ENCODE assay signal across 27 cellular contexts in genomic region chr22:20472629-20473442, GRCh38. TPM values are rescaled to one million over a fixed set of nuclear protein-coding genes. Genes with fewer than 3 reads are reported as not detected.
A peak's percentile ranks its signal among the peaks of the same experiment; 100 is the strongest.
DNase-seq lines count a peak whose midpoint lies in the region; ATAC-seq, FAIRE-seq and TF ChIP-seq lines count a peak whose summit lies in the region.
"Had no signal": no experiment of that assay in that cellular context is flagged by ENCODE, and none has a peak within 500 bp of the region (broad histone marks: within the 10 kb centered on the region; RNA-seq: fewer than 3 reads in every experiment).

No MANE protein-coding gene starts in this region.

- POLR2A ChIA-PET in naive thymus-derived CD8-positive, alpha-beta T cell (lab: Charles Lee): interaction anchor here (1.3 to 1.5 kb wide), 2 partner anchors 9 to 22 kb away, joined by 3 to 5 read pairs; no protein-coding TSS in a partner anchor

- no peak overlapping the region for H2AFZ ChIP-seq in Karpas-422 (ENCODE audit: low read length)

- no peak overlapping the region for H3K27ac ChIP-seq in Karpas-422 (ENCODE audit: low read length)
- H3K27ac ChIP-seq: BLaER1, heart right ventricle, ovary, Peyer's patch, right lobe of liver, upper lobe of left lung had no signal

- no peak for TF ChIP-seq POLR2A in H54 (IDR thresholded peaks at IDR 0.05; ENCODE audit: low read depth, low read length)

- peaks cover 8% of the 10 kb centered on the region for H3K36me3 Mint-ChIP-seq in activated naive CD8-positive, alpha-beta T cell
- peaks cover 8% of the 10 kb centered on the region for H3K36me3 Mint-ChIP-seq in activated naive CD8-positive, alpha-beta T cell treated with anti-CD3 and anti-CD28 coated beads for 36 hours
- H3K36me3 Mint-ChIP-seq in activated T-helper 17 cell treated with anti-CD3 and anti-CD28 coated beads, Interleukin-2, amount 50 U/mL, for 72 hours (ENCODE audit: low read depth): peaks cover 6% of the 10 kb centered on the region
- peaks cover 5 to 26% (median 8%) of the 10 kb centered on the region in 3 donors for H3K36me3 Mint-ChIP-seq in naive thymus-derived CD8-positive, alpha-beta T cell

- no peaks in the 10 kb centered on the region for H4K20me1 ChIP-seq in Karpas-422 (ENCODE audit: insufficient read depth, low read depth, low read length)
- H4K20me1 ChIP-seq: BLaER1 had no signal

- H3K9me3 Mint-ChIP-seq in activated naive CD8-positive, alpha-beta T cell (ENCODE audit: low read depth): no peaks in the 10 kb centered on the region
- no peaks in the 10 kb centered on the region for H3K9me3 Mint-ChIP-seq in activated naive CD8-positive, alpha-beta T cell treated with anti-CD3 and anti-CD28 coated beads for 36 hours
- H3K9me3 Mint-ChIP-seq in activated T-helper 17 cell treated with anti-CD3 and anti-CD28 coated beads, Interleukin-2, amount 50 U/mL, for 72 hours: no peaks in the 10 kb centered on the region
- H3K9me3 Mint-ChIP-seq in naive thymus-derived CD8-positive, alpha-beta T cell: no peaks in the 10 kb centered on the region

- H3K27ac Mint-ChIP-seq in activated naive CD8-positive, alpha-beta T cell: peak overlapping the region; percentile 79
- no peak overlapping the region for H3K27ac Mint-ChIP-seq in activated naive CD8-positive, alpha-beta T cell treated with anti-CD3 and anti-CD28 coated beads for 36 hours
- H3K27ac Mint-ChIP-seq in activated T-helper 17 cell treated with anti-CD3 and anti-CD28 coated beads, Interleukin-2, amount 50 U/mL, for 72 hours: peak overlapping the region; percentile 67
- H3K27ac Mint-ChIP-seq in naive thymus-derived CD8-positive, alpha-beta T cell: peak overlapping the region in 9 of 10 donors; percentile 8 to 93 (median 56)

- no peak overlapping the region for H3K9ac ChIP-seq in Karpas-422 (ENCODE audit: low read length)
- H3K9ac ChIP-seq: BLaER1 had no signal

- peaks cover 6% of the 10 kb centered on the region; the same call in 1 of the 2 replicates for H3K79me2 ChIP-seq in Karpas-422 (ENCODE audit: low read length)

- DNase-seq in activated naive CD8-positive, alpha-beta T cell treated with anti-CD3 and anti-CD28 coated beads for 36 hours: no peak
- DNase-seq in naive thymus-derived CD8-positive, alpha-beta T cell: peak in 1 of 10 donors; percentile 31
- DNase-seq in retina (no peak), H54 (ENCODE audit: insufficient read length, low spot score) (no peak), Karpas-422 (no peak)
- DNase-seq: ACHN; activated gamma-delta T cell; effector CD4-positive, alpha-beta T cell; EL; erythroblast; foreskin fibroblast; HCEC 1CT; heart right ventricle; left cardiac atrium; NCI-H187; NCI-H526; ovary; Peyer's patch; stimulated activated CD4-positive, alpha-beta T cell treated with anti-CD3 and anti-CD28 coated beads, Interleukin-15, amount 100 ng/mL, for 24 hours; upper lobe of left lung had no signal

- no peaks in the 10 kb centered on the region for H3K9me2 ChIP-seq in Karpas-422 (replicated peaks; ENCODE audit: insufficient read depth, low read length)

- no peaks in the 10 kb centered on the region for H3K9me3 ChIP-seq in Karpas-422 (ENCODE audit: low read length)
- H3K9me3 ChIP-seq: BLaER1, heart right ventricle, ovary, Peyer's patch, right lobe of liver, upper lobe of left lung had no signal

- no peaks in the 10 kb centered on the region for H3K27me3 ChIP-seq in Karpas-422 (ENCODE audit: low read length)
- H3K27me3 ChIP-seq: BLaER1, heart right ventricle, ovary, Peyer's patch, right lobe of liver, upper lobe of left lung had no signal

- no peaks in the 10 kb centered on the region for H3K36me3 ChIP-seq in Karpas-422 (ENCODE audit: insufficient read depth, low read length)
- H3K36me3 ChIP-seq: ovary, Peyer's patch, right lobe of liver had no signal

- H3K4me3 ChIP-seq in Karpas-422 (ENCODE audit: low read length): no peak overlapping the region
- H3K4me3 ChIP-seq: BLaER1, heart right ventricle, ovary, Peyer's patch, right lobe of liver, upper lobe of left lung had no signal

- H3K4me2 ChIP-seq in Karpas-422 (ENCODE audit: low read depth, low read length, poor library complexity, severe bottlenecking): no peak overlapping the region
- H3K4me2 ChIP-seq: BLaER1 had no signal

- FAIRE-seq in H54 (lab: Jason Lieb, UNC): no peak
- FAIRE-seq: D721Med had no signal

- H3K4me1 ChIP-seq in Karpas-422 (ENCODE audit: low read length): no peaks in the 10 kb centered on the region
- H3K4me1 ChIP-seq: Peyer's patch, upper lobe of left lung had no signal

- no peak for ATAC-seq in activated T-helper 17 cell treated with anti-CD3 and anti-CD28 coated beads, Interleukin-2, amount 50 U/mL, for 72 hours (replicated peaks)
- no peak for ATAC-seq in naive thymus-derived CD8-positive, alpha-beta T cell
- no peak for ATAC-seq in GM19397 (IDR thresholded peaks at IDR 0.05; ENCODE audit: unreplicated experiment)
- ATAC-seq: heart right ventricle, left cardiac atrium had no signal

- H3K27me3 Mint-ChIP-seq in activated naive CD8-positive, alpha-beta T cell: no peaks in the 10 kb centered on the region
- H3K27me3 Mint-ChIP-seq in activated naive CD8-positive, alpha-beta T cell treated with anti-CD3 and anti-CD28 coated beads for 36 hours: no peaks in the 10 kb centered on the region
- no peaks in the 10 kb centered on the region for H3K27me3 Mint-ChIP-seq in activated T-helper 17 cell treated with anti-CD3 and anti-CD28 coated beads, Interleukin-2, amount 50 U/mL, for 72 hours
- H3K27me3 Mint-ChIP-seq in naive thymus-derived CD8-positive, alpha-beta T cell: no peaks in the 10 kb centered on the region
- H3K27me3 Mint-ChIP-seq: brain had no signal

- H3K4me1 Mint-ChIP-seq in activated naive CD8-positive, alpha-beta T cell (ENCODE audit: low read depth): peaks cover 41% of the 10 kb centered on the region
- peaks cover 29% of the 10 kb centered on the region for H3K4me1 Mint-ChIP-seq in activated naive CD8-positive, alpha-beta T cell treated with anti-CD3 and anti-CD28 coated beads for 36 hours
- H3K4me1 Mint-ChIP-seq in activated T-helper 17 cell treated with anti-CD3 and anti-CD28 coated beads, Interleukin-2, amount 50 U/mL, for 72 hours: peaks cover 4% of the 10 kb centered on the region
- peaks cover 15 to 40% (median 33%) of the 10 kb centered on the region in 4 donors for H3K4me1 Mint-ChIP-seq in naive thymus-derived CD8-positive, alpha-beta T cell
- H3K4me1 Mint-ChIP-seq: brain had no signal

- H3K4me3 Mint-ChIP-seq in activated naive CD8-positive, alpha-beta T cell: no peak overlapping the region
- no peak overlapping the region for H3K4me3 Mint-ChIP-seq in activated naive CD8-positive, alpha-beta T cell treated with anti-CD3 and anti-CD28 coated beads for 36 hours
- H3K4me3 Mint-ChIP-seq in activated T-helper 17 cell treated with anti-CD3 and anti-CD28 coated beads, Interleukin-2, amount 50 U/mL, for 72 hours: no peak overlapping the region
- no peak overlapping the region for H3K4me3 Mint-ChIP-seq in naive thymus-derived CD8-positive, alpha-beta T cell
- H3K4me3 Mint-ChIP-seq: brain had no signal

RNA-seq across cellular contexts. Expression of gene KLHL22, which starts 22.8 kb away (rescaled TPM):
- 10 to 100 TPM; 11.2 to 12.3 TPM for total RNA-seq in activated naive CD8-positive, alpha-beta T cell treated with anti-CD3 and anti-CD28 coated beads for 36 hours
- 10 to 100 TPM; 19.3 to 22.4 TPM for total RNA-seq in activated T-helper 17 cell treated with anti-CD3 and anti-CD28 coated beads, Interleukin-2, amount 50 U/mL, for 72 hours
- 10 to 100 TPM; 65.0 to 71.9 TPM for total RNA-seq in naive thymus-derived CD8-positive, alpha-beta T cell
- polyA plus RNA-seq in naive thymus-derived CD8-positive, alpha-beta T cell: 10 to 100 TPM; 16.1 to 25.4 (median 20.0) TPM
- 9.7 and 23.7 TPM in 2 replicates for total RNA-seq in Karpas-422 (2014; rRNA removed; shearing (Covaris generic); ENCODE audit: low replicate concordance)

RNA-seq across cellular contexts. Expression of gene MED15, which starts 34.6 kb away (rescaled TPM):
- total RNA-seq in activated naive CD8-positive, alpha-beta T cell treated with anti-CD3 and anti-CD28 coated beads for 36 hours: 10 to 100 TPM; 91.1 to 91.8 TPM
- 100 to 1,000 TPM; 115 to 118 TPM for total RNA-seq in activated T-helper 17 cell treated with anti-CD3 and anti-CD28 coated beads, Interleukin-2, amount 50 U/mL, for 72 hours
- 100 to 1,000 TPM; 308 to 327 TPM for total RNA-seq in naive thymus-derived CD8-positive, alpha-beta T cell
- polyA plus RNA-seq in naive thymus-derived CD8-positive, alpha-beta T cell: 10 to 100 TPM; 25.4 to 85.2 (median 38.2) TPM
- total RNA-seq in Karpas-422 (2014; rRNA removed; shearing (Covaris generic); ENCODE audit: low replicate concordance): 36.9 and 70.3 TPM in 2 replicates

RNA-seq across cellular contexts. Expression of gene SCARF2, which starts 35.2 kb away (rescaled TPM):
- under 1 TPM; 0.14 to 0.16 TPM for total RNA-seq in activated naive CD8-positive, alpha-beta T cell treated with anti-CD3 and anti-CD28 coated beads for 36 hours
- total RNA-seq in activated T-helper 17 cell treated with anti-CD3 and anti-CD28 coated beads, Interleukin-2, amount 50 U/mL, for 72 hours: 1 to 10 TPM in 1 of 2 donors, under 1 TPM in 1; 0.43 to 1.5 TPM
- 1 to 10 TPM; 2.9 to 3.1 TPM for total RNA-seq in naive thymus-derived CD8-positive, alpha-beta T cell
- under 1 TPM; 0.07 to 0.51 (median 0.10) TPM for polyA plus RNA-seq in naive thymus-derived CD8-positive, alpha-beta T cell
- 0.67 and 2.2 TPM in 2 replicates for total RNA-seq in Karpas-422 (2014; rRNA removed; shearing (Covaris generic); ENCODE audit: low replicate concordance)
